Comparison of ENCODE assay signal across 24 cellular contexts in genomic region chr2:27255660-27256059, GRCh38. TPM values are rescaled to one million over a fixed set of nuclear protein-coding genes. Genes with fewer than 3 reads are reported as not detected.
A peak's percentile ranks its signal among the peaks of the same experiment; 100 is the strongest.
DNase-seq lines count a peak whose midpoint lies in the region; TF ChIP-seq lines count a peak whose summit lies in the region.
"Had no signal": no experiment of that assay in that cellular context is flagged by ENCODE, and none has a peak within 500 bp of the region (broad histone marks: within the 10 kb centered on the region; RNA-seq: fewer than 3 reads in every experiment).

No MANE protein-coding gene starts in this region.

- H3K36me3 Mint-ChIP-seq in immature natural killer cell = no peaks in the 10 kb centered on the region
- H3K36me3 Mint-ChIP-seq: stimulated activated memory B cell treated with anti-CD40 and anti-IgM and Interleukin-4, amounts not matched to agents 10 μg/mL and 1 μg/mL and 100 μg/mL, for 72 hours had no signal

- peaks cover 14 to 24% (median 18%) of the 10 kb centered on the region in 3 donors for H3K27me3 Mint-ChIP-seq in immature natural killer cell (ENCODE audit: low read depth in 3 of 3)

- no peak overlapping the region for H3K18ac ChIP-seq in trophoblast cell (ENCODE audit: low read length)

- H3K9ac ChIP-seq in fibroblast of lung (ENCODE audit: insufficient read depth, low read length) (no peak overlapping the region), trophoblast cell (ENCODE audit: low read length) (no peak overlapping the region)

- H3K4ac ChIP-seq in trophoblast cell (ENCODE audit: low read depth, low read length) = no peak overlapping the region

- TF ChIP-seq CTCF in fibroblast of lung (conservative IDR thresholded peaks at IDR 0.05 in 1 of 2, IDR thresholded peaks at IDR 0.05 in 1 of 2; ENCODE audit: low read depth in 1 of 2, low read length in 2 of 2) = no peak
- TF ChIP-seq CTCF in thyroid gland (IDR thresholded peaks at IDR 0.05) = no peak

- intact Hi-C loops in head of caudate nucleus (cut with DNase I) (no loop called here), thyroid gland (cut with DNase I) (loop anchor here (5.0 kb wide), 1 partner anchor 42 kb away; no protein-coding TSS in a partner anchor)

- peak; percentile 15 for DNase-seq in GM04504 (ENCODE audit: low read depth)
- peak; percentile 46 for DNase-seq in amniotic stem cell (lab: John Stamatoyannopoulos, UW)
- peak; percentile 35 to 74 for DNase-seq in fibroblast of lung (ENCODE audit: low read depth in 2 of 2)
- no peak for DNase-seq in head of caudate nucleus
- DNase-seq in immature natural killer cell = no peak
- no peak for DNase-seq in thyroid gland
- no peak for DNase-seq in trophoblast cell
- DNase-seq: activated CD4-positive, alpha-beta T cell treated with anti-CD3 and anti-CD28 coated beads, Interleukin-2, amount 10 ng/mL, durations not matched to agents 24 days and 14 days; effector CD4-positive, alpha-beta T cell; kidney; naive B cell; NCI-H1417 treated with DMSO at 0.1 percent for 48 hours; NCI-H2171; NCI-H526 treated with DMSO at 0.1 percent for 48 hours; pancreas; right lobe of liver; SIG-M5; tibial artery had no signal

- no peaks in the 10 kb centered on the region for H3K36me3 ChIP-seq in fibroblast of lung (ENCODE audit: control insufficient read depth, insufficient read depth, low read length)
- H3K36me3 ChIP-seq in thyroid gland = no peaks in the 10 kb centered on the region
- no peaks in the 10 kb centered on the region for H3K36me3 ChIP-seq in trophoblast cell (ENCODE audit: control insufficient read depth in 1 of 2, insufficient read depth in 2 of 2, low read length in 2 of 2)
- H3K36me3 ChIP-seq: pancreas, right lobe of liver, tibial artery had no signal

- no peak overlapping the region for H4K8ac ChIP-seq in trophoblast cell (ENCODE audit: low read depth, low read length)

- H3K27me3 ChIP-seq in fibroblast of lung (ENCODE audit: control insufficient read depth, insufficient read depth, low read length) (peaks cover 14% of the 10 kb centered on the region), thyroid gland (no peaks in the 10 kb centered on the region), trophoblast cell (ENCODE audit: insufficient read depth, low read length) (peaks cover 7% of the 10 kb centered on the region)
- H3K27me3 ChIP-seq: pancreas, right lobe of liver had no signal

- no peak overlapping the region for H4K91ac ChIP-seq in trophoblast cell (ENCODE audit: low read depth, low read length)

- H2BK12ac ChIP-seq in trophoblast cell (ENCODE audit: low read length) = no peak overlapping the region

- H3K79me1 ChIP-seq in trophoblast cell (ENCODE audit: low read length) = no peaks in the 10 kb centered on the region

- no peak for TF ChIP-seq POLR2A in thyroid gland (IDR thresholded peaks at IDR 0.05)

- H3K27ac Mint-ChIP-seq in immature natural killer cell = no peak overlapping the region
- H3K27ac Mint-ChIP-seq: activated CD4-positive, alpha-beta T cell treated with anti-CD3 and anti-CD28 coated beads, Interleukin-2, amount 10 ng/mL, durations not matched to agents 24 days and 14 days; stimulated activated memory B cell treated with anti-CD40 and anti-IgM and Interleukin-4, amounts not matched to agents 10 μg/mL and 1 μg/mL and 100 μg/mL, for 72 hours had no signal

- H3K9me3 Mint-ChIP-seq in immature natural killer cell = peaks cover 0 to under 1% (median 0%) of the 10 kb centered on the region in 6 donors
- H3K9me3 Mint-ChIP-seq: activated CD4-positive, alpha-beta T cell treated with anti-CD3 and anti-CD28 coated beads, Interleukin-2, amount 10 ng/mL, durations not matched to agents 24 days and 14 days; central memory CD8-positive, alpha-beta T cell; naive B cell; stimulated activated memory B cell treated with anti-CD40 and anti-IgM and Interleukin-4, amounts not matched to agents 10 μg/mL and 1 μg/mL and 100 μg/mL, for 72 hours had no signal

- H3K23ac ChIP-seq in trophoblast cell (ENCODE audit: low read length) = no peak overlapping the region

- H3K4me2 ChIP-seq in fibroblast of lung (ENCODE audit: extremely low read depth, insufficient read depth, low read length) (peak overlapping the region; percentile 65), trophoblast cell (ENCODE audit: low read length) (no peak overlapping the region)
- H3K4me2 ChIP-seq: hepatocyte had no signal

- H2AK5ac ChIP-seq in trophoblast cell (ENCODE audit: low read length) = no peak overlapping the region

- peaks cover 14% of the 10 kb centered on the region for H3K4me1 ChIP-seq in fibroblast of lung (ENCODE audit: control insufficient read depth, extremely low read depth, insufficient read depth, low read length)
- no peaks in the 10 kb centered on the region for H3K4me1 ChIP-seq in thyroid gland
- H3K4me1 ChIP-seq in trophoblast cell (ENCODE audit: control insufficient read depth in 1 of 2, insufficient read depth in 2 of 2, low read length in 2 of 2) = no peaks in the 10 kb centered on the region
- H3K4me1 ChIP-seq: pancreas, right lobe of liver had no signal

- H3K79me2 ChIP-seq in fibroblast of lung (ENCODE audit: control insufficient read depth, insufficient read depth, low read length) (no peaks in the 10 kb centered on the region), trophoblast cell (ENCODE audit: control insufficient read depth, insufficient read depth, low read length, poor library complexity) (no peaks in the 10 kb centered on the region)
- H3K79me2 ChIP-seq: hepatocyte had no signal

- H2BK120ac ChIP-seq in trophoblast cell (ENCODE audit: insufficient read depth, low read length, poor library complexity) = no peak overlapping the region

- H3K9me3 ChIP-seq in fibroblast of lung (ENCODE audit: control insufficient read depth, insufficient read depth, low read depth, low read length) (no peaks in the 10 kb centered on the region), thyroid gland (no peaks in the 10 kb centered on the region), trophoblast cell (ENCODE audit: insufficient read depth, low read depth, low read length) (no peaks in the 10 kb centered on the region)
- H3K9me3 ChIP-seq: pancreas, right lobe of liver, tibial artery had no signal

- H2BK5ac ChIP-seq in trophoblast cell (ENCODE audit: low read depth, low read length, poor library complexity) = no peak overlapping the region

- no peak overlapping the region for H3K4me3 Mint-ChIP-seq in immature natural killer cell
- H3K4me3 Mint-ChIP-seq: activated CD4-positive, alpha-beta T cell treated with anti-CD3 and anti-CD28 coated beads, Interleukin-2, amount 10 ng/mL, durations not matched to agents 24 days and 14 days; central memory CD8-positive, alpha-beta T cell; naive B cell; stimulated activated memory B cell treated with anti-CD40 and anti-IgM and Interleukin-4, amounts not matched to agents 10 μg/mL and 1 μg/mL and 100 μg/mL, for 72 hours had no signal

- H3K4me3 ChIP-seq in fibroblast of lung (replicated peaks in 1 of 4; ENCODE audit: control extremely low read depth in 1 of 4, insufficient read depth in 1 of 4, low read depth in 3 of 4, low read length in 4 of 4) (no peak overlapping the region), thyroid gland (replicated peaks in 1 of 3) (no peak overlapping the region), trophoblast cell (ENCODE audit: low read depth, low read length) (no peak overlapping the region)
- H3K4me3 ChIP-seq: hepatocyte, pancreas, right lobe of liver, tibial artery had no signal

- H3K4me1 Mint-ChIP-seq in immature natural killer cell = peaks cover 0 to 1% of the 10 kb centered on the region in 2 donors
- H3K4me1 Mint-ChIP-seq: activated CD4-positive, alpha-beta T cell treated with anti-CD3 and anti-CD28 coated beads, Interleukin-2, amount 10 ng/mL, durations not matched to agents 24 days and 14 days; central memory CD8-positive, alpha-beta T cell had no signal

- no peaks in the 10 kb centered on the region for H4K20me1 ChIP-seq in fibroblast of lung (ENCODE audit: control insufficient read depth, extremely low read depth, insufficient read depth, low read length)

- no peak overlapping the region for H4K12ac ChIP-seq in trophoblast cell (ENCODE audit: low read depth, low read length)

- no peak overlapping the region for H3K27ac ChIP-seq in fibroblast of lung (ENCODE audit: insufficient read depth, low read length)
- no peak overlapping the region for H3K27ac ChIP-seq in thyroid gland
- H3K27ac ChIP-seq in trophoblast cell (ENCODE audit: low read depth, low read length) = no peak overlapping the region
- H3K27ac ChIP-seq: C4-2B, hepatocyte, pancreas, right lobe of liver, tibial artery had no signal

- no peak overlapping the region for H3K14ac ChIP-seq in trophoblast cell (ENCODE audit: low read length)

- H2AFZ ChIP-seq in fibroblast of lung (ENCODE audit: low read length) (no peak overlapping the region), trophoblast cell (ENCODE audit: insufficient read depth, low read length, poor library complexity) (no peak overlapping the region)
- H2AFZ ChIP-seq: hepatocyte had no signal

- WGBS in thyroid gland, 2 donors = 29 to 49% methylated on average over 1 of the region's 1 CpG
- WGBS in trophoblast cell (ENCODE audit: extremely low coverage, insufficient coverage, insufficient read length) = no CpG with 5 or more reads among the region's 1 CpG

RNA-seq across cellular contexts. Expression of gene SLC30A3, which starts 7.2 kb away (rescaled TPM):
- under 0.01 TPM in 1 of 2 replicates, not detected in the other for total RNA-seq in fibroblast of lung
- polyA plus RNA-seq in fibroblast of lung = 0.12 and 0.38 TPM in 2 replicates
- 0.27 and 0.73 TPM in 2 replicates for polyA plus RNA-seq in fibroblast of lung (2012)
- polyA minus RNA-seq in fibroblast of lung (ENCODE audit: low replicate concordance) = 0.79 and 4.2 TPM in 2 replicates
- polyA plus RNA-seq in immature natural killer cell = not detected
- under 1 TPM; 0.33 to 0.98 (median 0.80) TPM for total RNA-seq in thyroid gland
- polyA plus RNA-seq in trophoblast cell (2013) = 3.3 and 4.0 TPM in 2 replicates
- total RNA-seq: M059J, right lobe of liver had no signal
- polyA plus RNA-seq: hepatocyte had no signal

RNA-seq across cellular contexts. Expression of gene DNAJC5G, which starts 19.6 kb away (rescaled TPM):
- total RNA-seq in fibroblast of lung (not detected in 2 replicates), thyroid gland (1 to 10 TPM in 2 of 4 donors, under 1 TPM in 1, not detected in 1; 0.33 to 2.1 (median 1.1) TPM)
- polyA plus RNA-seq in fibroblast of lung (not detected in 2 replicates), immature natural killer cell (not detected)
- not detected in 2 replicates for polyA plus RNA-seq in fibroblast of lung (2012)
- not detected in 2 replicates for polyA minus RNA-seq in fibroblast of lung (ENCODE audit: low replicate concordance)
- not detected in 2 replicates for polyA plus RNA-seq in trophoblast cell (2013)
- total RNA-seq: activated CD4-positive, alpha-beta T cell treated with anti-CD3 and anti-CD28 coated beads, Interleukin-2, amount 10 ng/mL, durations not matched to agents 24 days and 14 days; hepatocyte; kidney; M059J; right lobe of liver; T-helper 1 cell treated with Interleukin-12 subunit alpha and Interleukin-12 subunit beta and Interleukin-4 antibody, amounts not matched to agents 30 ng/mL and 1 ng/mL, for 36 hours had no signal
- polyA plus RNA-seq: hepatocyte had no signal

RNA-seq across cellular contexts. Expression of gene TRIM54, which starts 26.6 kb away (rescaled TPM):
- total RNA-seq in fibroblast of lung = 0.17 TPM in 1 of 2 replicates, not detected in the other
- 0.06 TPM in 1 of 2 replicates, not detected in the other for polyA plus RNA-seq in fibroblast of lung
- polyA plus RNA-seq in fibroblast of lung (2012) = 0.10 and 0.17 TPM in 2 replicates
- not detected in 2 replicates for polyA minus RNA-seq in fibroblast of lung (ENCODE audit: low replicate concordance)
- under 1 TPM; 0.12 to 0.49 (median 0.48) TPM for polyA plus RNA-seq in immature natural killer cell
- 1 to 10 TPM in 1 of 4 donors, under 1 TPM in 2, not detected in 1; 0.22 to 1.6 (median 0.54) TPM for total RNA-seq in thyroid gland
- 0.06 TPM in 1 of 2 replicates, not detected in the other for polyA plus RNA-seq in trophoblast cell (2013)
- total RNA-seq: hepatocyte; T-helper 1 cell treated with Interleukin-12 subunit alpha and Interleukin-12 subunit beta and Interleukin-4 antibody, amounts not matched to agents 30 ng/mL and 1 ng/mL, for 36 hours had no signal
- polyA plus RNA-seq: hepatocyte had no signal

RNA-seq across cellular contexts. Expression of gene CAD, which starts 38.5 kb away (rescaled TPM):
- total RNA-seq in fibroblast of lung (32.0 and 33.1 TPM in 2 replicates), thyroid gland (10 to 100 TPM; 16.5 to 31.9 (median 28.2) TPM)
- polyA plus RNA-seq in fibroblast of lung (11.9 and 21.5 TPM in 2 replicates), immature natural killer cell (10 to 100 TPM in 1 of 3 donors, 1 to 10 TPM in 2; 6.9 to 17.8 (median 8.5) TPM)
- 21.1 and 38.1 TPM in 2 replicates for polyA plus RNA-seq in fibroblast of lung (2012)
- 263 and 560 TPM in 2 replicates for polyA minus RNA-seq in fibroblast of lung (ENCODE audit: low replicate concordance)
- polyA plus RNA-seq in trophoblast cell (2013) = 14.7 and 15.5 TPM in 2 replicates

RNA-seq across cellular contexts. Expression of gene SLC5A6, which starts 43.6 kb away (rescaled TPM):
- total RNA-seq in fibroblast of lung = 13.9 and 18.5 TPM in 2 replicates
- 11.5 and 21.0 TPM in 2 replicates for polyA plus RNA-seq in fibroblast of lung
- 10.8 and 17.9 TPM in 2 replicates for polyA plus RNA-seq in fibroblast of lung (2012)
- 59.2 and 144 TPM in 2 replicates for polyA minus RNA-seq in fibroblast of lung (ENCODE audit: low replicate concordance)
- 10 to 100 TPM in 2 of 3 donors, 1 to 10 TPM in 1; 5.3 to 15.1 (median 11.5) TPM for polyA plus RNA-seq in immature natural killer cell
- 10 to 100 TPM; 10.9 to 34.0 (median 22.0) TPM for total RNA-seq in thyroid gland
- polyA plus RNA-seq in trophoblast cell (2013) = 152 and 161 TPM in 2 replicates

Comparison
In these comparisons a context has a peak if more than half of its experiments do, and no peak if none do; other contexts are left out.
1. DNase-seq: peak in GM04504 (single experiment), amniotic stem cell (single experiment) and fibroblast of lung (2 of 2); none in head of caudate nucleus (0 of 42), immature natural killer cell (0 of 3), thyroid gland (0 of 2) and trophoblast cell (0 of 2).